In the genomic region with DNA sequence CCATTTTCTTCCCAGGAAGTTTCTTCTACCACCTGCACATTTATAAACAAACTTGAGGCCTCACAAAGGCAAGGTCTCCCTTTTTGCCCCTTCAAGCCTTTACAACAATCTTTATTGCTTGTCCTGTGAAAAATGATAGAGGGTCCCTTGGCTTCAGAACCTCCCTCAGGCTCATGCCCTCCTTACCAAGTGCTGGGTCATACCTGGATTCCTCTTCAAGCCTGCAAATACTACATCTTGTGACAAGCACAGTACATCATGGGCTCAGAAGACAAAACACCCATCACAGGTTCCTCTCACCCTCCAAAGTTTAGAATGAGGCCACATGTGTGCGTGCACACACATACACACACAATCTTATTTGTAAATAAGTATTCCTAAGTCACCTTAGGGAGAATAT, we compare ENCODE assay signal across 1 cellular context.
TF ChIP-seq lines count a peak whose summit lies in the region.

No MANE protein-coding gene starts in this region.

TF ChIP-seq in GM23338, 12 proteins besides CTCF, POLR2A, EP300 and RAD21:
- TF ChIP-seq, protein P1, sequence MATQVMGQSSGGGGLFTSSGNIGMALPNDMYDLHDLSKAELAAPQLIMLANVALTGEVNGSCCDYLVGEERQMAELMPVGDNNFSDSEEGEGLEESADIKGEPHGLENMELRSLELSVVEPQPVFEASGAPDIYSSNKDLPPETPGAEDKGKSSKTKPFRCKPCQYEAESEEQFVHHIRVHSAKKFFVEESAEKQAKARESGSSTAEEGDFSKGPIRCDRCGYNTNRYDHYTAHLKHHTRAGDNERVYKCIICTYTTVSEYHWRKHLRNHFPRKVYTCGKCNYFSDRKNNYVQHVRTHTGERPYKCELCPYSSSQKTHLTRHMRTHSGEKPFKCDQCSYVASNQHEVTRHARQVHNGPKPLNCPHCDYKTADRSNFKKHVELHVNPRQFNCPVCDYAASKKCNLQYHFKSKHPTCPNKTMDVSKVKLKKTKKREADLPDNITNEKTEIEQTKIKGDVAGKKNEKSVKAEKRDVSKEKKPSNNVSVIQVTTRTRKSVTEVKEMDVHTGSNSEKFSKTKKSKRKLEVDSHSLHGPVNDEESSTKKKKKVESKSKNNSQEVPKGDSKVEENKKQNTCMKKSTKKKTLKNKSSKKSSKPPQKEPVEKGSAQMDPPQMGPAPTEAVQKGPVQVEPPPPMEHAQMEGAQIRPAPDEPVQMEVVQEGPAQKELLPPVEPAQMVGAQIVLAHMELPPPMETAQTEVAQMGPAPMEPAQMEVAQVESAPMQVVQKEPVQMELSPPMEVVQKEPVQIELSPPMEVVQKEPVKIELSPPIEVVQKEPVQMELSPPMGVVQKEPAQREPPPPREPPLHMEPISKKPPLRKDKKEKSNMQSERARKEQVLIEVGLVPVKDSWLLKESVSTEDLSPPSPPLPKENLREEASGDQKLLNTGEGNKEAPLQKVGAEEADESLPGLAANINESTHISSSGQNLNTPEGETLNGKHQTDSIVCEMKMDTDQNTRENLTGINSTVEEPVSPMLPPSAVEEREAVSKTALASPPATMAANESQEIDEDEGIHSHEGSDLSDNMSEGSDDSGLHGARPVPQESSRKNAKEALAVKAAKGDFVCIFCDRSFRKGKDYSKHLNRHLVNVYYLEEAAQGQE (IDR thresholded peaks at IDR 0.05; ENCODE audit: unreplicated experiment) = no peak
- no peak for TF ChIP-seq CREB1 (CRISPR knock-in tag; IDR thresholded peaks at IDR 0.05; ENCODE audit: low read depth)
- no peak for TF ChIP-seq ZNF331 (CRISPR knock-in tag; IDR thresholded peaks at IDR 0.05; ENCODE audit: low read depth)
- TF ChIP-seq ZNF114 (CRISPR knock-in tag; IDR thresholded peaks at IDR 0.05) = no peak
- TF ChIP-seq, protein P2, sequence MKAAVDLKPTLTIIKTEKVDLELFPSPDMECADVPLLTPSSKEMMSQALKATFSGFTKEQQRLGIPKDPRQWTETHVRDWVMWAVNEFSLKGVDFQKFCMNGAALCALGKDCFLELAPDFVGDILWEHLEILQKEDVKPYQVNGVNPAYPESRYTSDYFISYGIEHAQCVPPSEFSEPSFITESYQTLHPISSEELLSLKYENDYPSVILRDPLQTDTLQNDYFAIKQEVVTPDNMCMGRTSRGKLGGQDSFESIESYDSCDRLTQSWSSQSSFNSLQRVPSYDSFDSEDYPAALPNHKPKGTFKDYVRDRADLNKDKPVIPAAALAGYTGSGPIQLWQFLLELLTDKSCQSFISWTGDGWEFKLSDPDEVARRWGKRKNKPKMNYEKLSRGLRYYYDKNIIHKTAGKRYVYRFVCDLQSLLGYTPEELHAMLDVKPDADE (IDR thresholded peaks at IDR 0.05) = no peak
- no peak for TF ChIP-seq EZH2 (IDR thresholded peaks at IDR 0.05; ENCODE audit: low read depth, unreplicated experiment)
- TF ChIP-seq STAT1 (IDR thresholded peaks at IDR 0.05; ENCODE audit: unreplicated experiment) = no peak
- TF ChIP-seq JUNB (IDR thresholded peaks at IDR 0.05; ENCODE audit: unreplicated experiment) = no peak
TF ChIP-seq in GM23338: peak in this region for 0.
